ENCODE assay signal across 14 cellular contexts in genomic region chr2:44553456-44553855, GRCh38.
DNase-seq lines count a peak whose midpoint lies in the region; ATAC-seq, FAIRE-seq and TF ChIP-seq lines count a peak whose summit lies in the region.
"Had no signal": no experiment of that assay in that cellular context is flagged by ENCODE, and none has a peak within 500 bp of the region (broad histone marks: within the 10 kb centered on the region; RNA-seq: fewer than 3 reads in every experiment).

No MANE protein-coding gene starts in this region.

- no peak overlapping the region for H3K27ac Mint-ChIP-seq in nephron progenitor cell
- H3K27ac Mint-ChIP-seq: activated naive CD8-positive, alpha-beta T cell treated with anti-CD3 and anti-CD28 coated beads, Interleukin-2, amount 10 ng/mL, durations not matched to agents 7 days and 5 days had no signal

- no peak for TF ChIP-seq POLR2A in IMR-90 (IDR thresholded peaks at IDR 0.05; ENCODE audit: low read depth, low read length)

- H3K9ac ChIP-seq in IMR-90 (ENCODE audit: low read depth, low read length) (no peak overlapping the region), colonic mucosa (ENCODE audit: low read depth in 2 of 2, low read length in 2 of 2) (no peak overlapping the region)
- H3K9ac ChIP-seq: parathyroid adenoma had no signal

- no peaks in the 10 kb centered on the region for H3K9me3 Mint-ChIP-seq in nephron progenitor cell
- H3K9me3 Mint-ChIP-seq: activated naive CD8-positive, alpha-beta T cell treated with anti-CD3 and anti-CD28 coated beads, Interleukin-2, amount 10 ng/mL, durations not matched to agents 7 days and 5 days had no signal

- H3K4me2 ChIP-seq in IMR-90 (ENCODE audit: low read depth, low read length) = no peak overlapping the region

- no peak overlapping the region for H4K8ac ChIP-seq in IMR-90 (ENCODE audit: low read depth in 2 of 2, low read length in 2 of 2)

- peak; percentile 88 for DNase-seq in AG10803 (ENCODE audit: low read depth)
- peak; percentile 15 for DNase-seq in IMR-90
- DNase-seq in astrocyte of the spinal cord (ENCODE audit: low read depth, low spot score) = peak; percentile 59
- peak; percentile 87 for DNase-seq in iris pigment epithelial cell (ENCODE audit: low read depth)
- DNase-seq in frontal cortex (ENCODE audit: low spot score in 2 of 2) = no peak
- no peak for DNase-seq in colonic mucosa
- no peak for DNase-seq in effector memory CD4-positive, alpha-beta T cell
- no peak for DNase-seq in nephron progenitor cell
- DNase-seq: activated CD8-positive, alpha-beta memory T cell treated with anti-CD3 and anti-CD28 coated beads, Interleukin-2, amount 50 U/mL, for 48 hours; activated naive CD8-positive, alpha-beta T cell treated with anti-CD3 and anti-CD28 coated beads, Interleukin-2, amount 10 ng/mL, durations not matched to agents 7 days and 5 days; islet precursor cell had no signal

- H3K56ac ChIP-seq in IMR-90 (ENCODE audit: extremely low read depth, insufficient read depth, low read length) = no peak overlapping the region

- no peak for ATAC-seq in IMR-90 (ENCODE audit: low read depth)
- ATAC-seq: GM12878 had no signal

- H4K91ac ChIP-seq in IMR-90 (ENCODE audit: insufficient read depth, low read depth, low read length) = no peak overlapping the region

- no peaks in the 10 kb centered on the region for H3K9me3 ChIP-seq in IMR-90 (ENCODE audit: control insufficient read depth, insufficient read depth, low read length)
- H3K9me3 ChIP-seq in colonic mucosa = no peaks in the 10 kb centered on the region
- H3K9me3 ChIP-seq in effector memory CD4-positive, alpha-beta T cell (ENCODE audit: control insufficient read depth, low read length) = no peaks in the 10 kb centered on the region

- H2BK120ac ChIP-seq in IMR-90 (ENCODE audit: low read depth, low read length) = no peak overlapping the region

- no peak overlapping the region for H2AK5ac ChIP-seq in IMR-90 (ENCODE audit: low read depth, low read length)

- intact Hi-C loops in IMR-90 (cut with micrococcal nuclease) (no loop called here), colonic mucosa (cut with DNase I) (no loop called here)

- no peak overlapping the region for H4K5ac ChIP-seq in IMR-90 (ENCODE audit: low read depth, low read length)

- H3K36me3 Mint-ChIP-seq in nephron progenitor cell (ENCODE audit: low read depth) = no peaks in the 10 kb centered on the region

- no peak overlapping the region for H3K23ac ChIP-seq in IMR-90 (ENCODE audit: low read depth, low read length)

- H3K27ac ChIP-seq in IMR-90 (ENCODE audit: insufficient read depth, low read length) = no peak overlapping the region
- H3K27ac ChIP-seq in colonic mucosa = no peak overlapping the region
- no peak overlapping the region for H3K27ac ChIP-seq in effector memory CD4-positive, alpha-beta T cell (ENCODE audit: insufficient read depth, low read length, poor library complexity, severe bottlenecking)
- H3K27ac ChIP-seq: coronary artery, parathyroid adenoma had no signal

- no TSS peak for BruUV-seq in IMR-90 (replicated peaks; lab: Mats Ljungman, UMichigan)

- POLR2A ChIA-PET in IMR-90 (lab: Charles Lee; ENCODE audit: unreplicated experiment) = no interaction called here

- no peaks in the 10 kb centered on the region for H4K20me1 ChIP-seq in IMR-90 (ENCODE audit: insufficient read depth, low read length)

- H3K4me1 Mint-ChIP-seq in nephron progenitor cell = peaks cover 8% of the 10 kb centered on the region

- H3K9me1 ChIP-seq in IMR-90 (ENCODE audit: insufficient read depth, low read length) = no peaks in the 10 kb centered on the region

- H2BK20ac ChIP-seq in IMR-90 (ENCODE audit: low read depth, low read length) = no peak overlapping the region

- no peak for TF ChIP-seq RAD21 in IMR-90 (IDR thresholded peaks at IDR 0.05; ENCODE audit: low read length)

- no peaks in the 10 kb centered on the region for H3K36me3 ChIP-seq in IMR-90 (ENCODE audit: control insufficient read depth, insufficient read depth, low read length)
- H3K36me3 ChIP-seq in colonic mucosa = no peaks in the 10 kb centered on the region
- no peaks in the 10 kb centered on the region for H3K36me3 ChIP-seq in effector memory CD4-positive, alpha-beta T cell (ENCODE audit: control insufficient read depth, insufficient read depth, low read length)

- no peaks in the 10 kb centered on the region for H3K79me1 ChIP-seq in IMR-90 (ENCODE audit: low read depth in 1 of 2, low read length in 2 of 2)

- no peak overlapping the region for H2AFZ ChIP-seq in IMR-90 (replicated peaks; ENCODE audit: low read length, poor library complexity)
- H2AFZ ChIP-seq: parathyroid adenoma had no signal

- H2BK15ac ChIP-seq in IMR-90 (ENCODE audit: low read depth, low read length) = no peak overlapping the region

- no peak overlapping the region for H3K14ac ChIP-seq in IMR-90 (replicated peaks; ENCODE audit: low read depth, low read length)

- no peak overlapping the region for H3K18ac ChIP-seq in IMR-90 (ENCODE audit: low read depth, low read length)

- CTCF ChIA-PET in IMR-90 (lab: Yijun Ruan, JAX) = interaction anchor here (0.6 kb wide), 1 partner anchor 206 kb away, joined by 3 read pairs; no protein-coding TSS in a partner anchor

- no peak overlapping the region for H2AK9ac ChIP-seq in IMR-90 (replicated peaks; ENCODE audit: low read depth, low read length, poor library complexity)

- H3K27me3 ChIP-seq in IMR-90 (ENCODE audit: control insufficient read depth, insufficient read depth, low read length) = no peaks in the 10 kb centered on the region
- H3K27me3 ChIP-seq in colonic mucosa = no peaks in the 10 kb centered on the region
- no peaks in the 10 kb centered on the region for H3K27me3 ChIP-seq in effector memory CD4-positive, alpha-beta T cell (replicated peaks; ENCODE audit: control insufficient read depth, insufficient read depth, low read length, poor library complexity, severe bottlenecking)

- in situ Hi-C loops in IMR-90 (cut with MboI; ENCODE audit: low sequenced_read_pairs) = no loop called here
- in situ Hi-C loops in astrocyte of the spinal cord (cut with HindIII; ENCODE audit: low sequenced_read_pairs) = no loop called here

- dilution Hi-C loops in IMR-90 (cut with HindIII; ENCODE audit: low sequenced_read_pairs, unreplicated experiment) = no loop called here

- TF ChIP-seq CTCF in AG10803 (conservative IDR thresholded peaks at IDR 0.05; ENCODE audit: low read length) = no peak
- no peak for TF ChIP-seq CTCF in IMR-90 (conservative IDR thresholded peaks at IDR 0.05; ENCODE audit: low read depth, low read length)
- TF ChIP-seq CTCF in astrocyte of the spinal cord (IDR thresholded peaks at IDR 0.05; ENCODE audit: low read depth, low read length) = no peak
- no peak for TF ChIP-seq CTCF in colonic mucosa (IDR thresholded peaks at IDR 0.05)
- TF ChIP-seq CTCF in nephron progenitor cell (IDR thresholded peaks at IDR 0.05) = no peak

- WGBS in IMR-90 (ENCODE audit: extremely low coverage in 2 of 2, insufficient read length in 1 of 2), 2 experiments = no CpG with 5 or more reads among the region's 4 CpGs

- H3K4me3 ChIP-seq in AG10803 (ENCODE audit: low read length) (no peak overlapping the region), IMR-90 (ENCODE audit: insufficient read depth, low read depth, low read length) (no peak overlapping the region), astrocyte of the spinal cord (ENCODE audit: low read depth, low read length) (no peak overlapping the region), colonic mucosa (no peak overlapping the region)
- H3K4me3 ChIP-seq in effector memory CD4-positive, alpha-beta T cell (ENCODE audit: insufficient read depth, low read depth, low read length, poor library complexity, severe bottlenecking) = no peak overlapping the region
- H3K4me3 ChIP-seq: coronary artery, GM12878 had no signal

- FAIRE-seq in frontal cortex (lab: Jason Lieb, UNC) = no peak
- FAIRE-seq: GM12878 had no signal

- no peak overlapping the region for H3K4ac ChIP-seq in IMR-90 (ENCODE audit: low read depth, low read length)

- no peak overlapping the region for H3K4me3 Mint-ChIP-seq in nephron progenitor cell
- H3K4me3 Mint-ChIP-seq: activated naive CD8-positive, alpha-beta T cell treated with anti-CD3 and anti-CD28 coated beads, Interleukin-2, amount 10 ng/mL, durations not matched to agents 7 days and 5 days had no signal

- peaks cover 5% of the 10 kb centered on the region for H3K27me3 Mint-ChIP-seq in nephron progenitor cell (ENCODE audit: low read depth, poor library complexity)
- H3K27me3 Mint-ChIP-seq: activated naive CD8-positive, alpha-beta T cell treated with anti-CD3 and anti-CD28 coated beads, Interleukin-2, amount 10 ng/mL, durations not matched to agents 7 days and 5 days had no signal

- H3K4me1 ChIP-seq in IMR-90 (ENCODE audit: control insufficient read depth, insufficient read depth, low read length) (peaks cover 3% of the 10 kb centered on the region; the same call in 1 of the 2 replicates), colonic mucosa (no peaks in the 10 kb centered on the region)
- H3K4me1 ChIP-seq in effector memory CD4-positive, alpha-beta T cell (ENCODE audit: control insufficient read depth, insufficient read depth, low read length, poor library complexity, severe bottlenecking) = no peaks in the 10 kb centered on the region
- H3K4me1 ChIP-seq: parathyroid adenoma had no signal

- H2BK5ac ChIP-seq in IMR-90 (ENCODE audit: low read depth, low read length, poor library complexity, severe bottlenecking) = no peak overlapping the region

TF ChIP-seq in IMR-90, 13 proteins besides CTCF, POLR2A, EP300 and RAD21 (continues in another document):
- TF ChIP-seq CHD1 (IDR thresholded peaks at IDR 0.05; ENCODE audit: low read depth, low read length) (no peak), CEBPB (IDR thresholded peaks at IDR 0.05; ENCODE audit: low read depth, low read length) (no peak), MXI1 (IDR thresholded peaks at IDR 0.05; ENCODE audit: borderline replicate concordance, low read depth, low read length) (no peak), ELK1 (IDR thresholded peaks at IDR 0.05; ENCODE audit: borderline replicate concordance, low read depth, low read length) (no peak), SMC3 (IDR thresholded peaks at IDR 0.05; ENCODE audit: low read depth, low read length) (no peak), FOS (IDR thresholded peaks at IDR 0.05; ENCODE audit: low read depth, low read length) (no peak), RCOR1 (IDR thresholded peaks at IDR 0.05; ENCODE audit: insufficient replicate concordance, low read length) (no peak), RFX5 (IDR thresholded peaks at IDR 0.05; ENCODE audit: low read depth, low read length) (no peak), NFE2L2 (IDR thresholded peaks at IDR 0.05; ENCODE audit: low read depth, low read length) (no peak), MAFK (IDR thresholded peaks at IDR 0.05; ENCODE audit: low read depth, low read length) (no peak)

Comparison
In these comparisons a context has a peak if more than half of its experiments do, and no peak if none do; other contexts are left out.
1. DNase-seq: peak in AG10803 (single experiment), IMR-90 (single experiment), astrocyte of the spinal cord (single experiment) and iris pigment epithelial cell (single experiment); none in frontal cortex (0 of 2), colonic mucosa (single experiment), effector memory CD4-positive, alpha-beta T cell (0 of 3) and nephron progenitor cell (single experiment).